31 cellular contexts compared by ENCODE assay signal in the genomic region with DNA sequence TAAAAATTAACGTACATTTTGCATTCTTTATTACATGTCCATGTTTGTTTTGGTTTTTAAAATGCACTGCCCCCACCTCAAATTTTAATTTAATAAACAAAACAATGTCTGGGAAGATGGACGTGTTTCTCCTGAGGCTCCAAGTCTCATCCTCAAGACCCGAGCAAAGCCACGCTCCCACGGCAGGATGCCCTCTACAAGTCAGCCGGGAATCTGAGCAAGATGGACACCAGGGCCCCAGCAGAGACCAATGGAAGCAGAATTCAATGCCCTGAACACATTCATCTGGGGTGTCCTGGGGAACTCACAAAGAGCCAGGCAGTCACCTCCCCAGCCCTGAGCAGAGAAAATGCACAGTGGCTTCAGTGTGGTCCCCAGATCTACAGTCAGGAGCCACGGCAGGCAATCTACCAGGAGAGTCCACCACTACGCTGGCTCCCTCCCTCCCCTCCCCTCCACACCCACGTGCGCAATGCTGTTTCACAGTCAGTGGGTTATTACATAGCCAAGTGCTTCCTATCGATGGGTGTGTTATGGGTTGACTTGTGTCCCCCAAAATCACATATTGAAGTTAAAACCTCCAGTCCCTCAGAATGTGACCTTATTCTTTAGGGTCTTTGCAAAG.
"Had no signal": no experiment of that assay in that cellular context is flagged by ENCODE, and none has a peak within 500 bp of the region (broad histone marks: within the 10 kb centered on the region; RNA-seq: fewer than 3 reads in every experiment).

No MANE protein-coding gene starts in this region.

- H3K9me3 ChIP-seq: left lung, lower lobe of right lung, neutrophil, suprapubic skin, thoracic aorta, tibial artery, upper lobe of right lung had no signal

- H3K9ac ChIP-seq: neural progenitor cell, parathyroid adenoma had no signal

- ATAC-seq: left lung; lower lobe of right lung; natural killer cell; right cardiac atrium; sciatic nerve; stimulated activated memory B cell treated with anti-CD40 and anti-IgM and Interleukin-4, amounts not matched to agents 10 μg/mL and 1 μg/mL and 100 μg/mL, for 72 hours; stimulated activated naive CD8-positive, alpha-beta T cell treated with anti-CD3 and anti-CD28 coated beads, Interleukin-15, amount 100 ng/mL, for 72 hours; upper lobe of right lung had no signal

- H3K4me2 ChIP-seq: neural progenitor cell had no signal

- H2AFZ ChIP-seq: neural progenitor cell, parathyroid adenoma had no signal

- H3K36me3 ChIP-seq: left lung, lower lobe of right lung, neural progenitor cell, neutrophil, suprapubic skin, thoracic aorta, tibial artery, upper lobe of right lung had no signal

- H3K27me3 ChIP-seq: neural progenitor cell, neutrophil, suprapubic skin, upper lobe of right lung had no signal

- H3K27ac ChIP-seq: left lung, lower lobe of right lung, neural progenitor cell, neutrophil, parathyroid adenoma, suprapubic skin, thoracic aorta, tibial artery, upper lobe of right lung had no signal

- H3K4me3 ChIP-seq: left lung, lower lobe of right lung, neural progenitor cell, suprapubic skin, thoracic aorta, tibial artery, upper lobe of right lung had no signal

- DNase-seq: head of caudate nucleus; hypothalamus; immature natural killer cell; left colon; left lung; lower lobe of right lung; mammary epithelial cell; mesendoderm; naive B cell; natural killer cell; nephron progenitor cell; occipital lobe; retina; right cardiac atrium; small intestine; stimulated activated CD4-positive, alpha-beta T cell treated with anti-CD3 and anti-CD28 coated beads, Interleukin-1b, Interleukin-23, amount 100 ng/mL, for 48 hours; stimulated activated CD4-positive, alpha-beta T cell treated with anti-CD3 and anti-CD28 coated beads, Interleukin-2, amount 100 ng/mL, for 48 hours; stimulated activated CD4-positive, alpha-beta T cell treated with anti-CD3 and anti-CD28 coated beads, Interleukin-4, amount 100 ng/mL, for 4 hours; stimulated activated CD8-positive, alpha-beta memory T cell treated with anti-CD3 and anti-CD28 coated beads, Interleukin-4, amount 100 ng/mL, for 48 hours; stimulated activated naive CD4-positive, alpha-beta T cell treated with Interleukin-2 at 50 U/mL for 16 hours; stimulated activated naive CD8-positive, alpha-beta T cell treated with anti-CD3 and anti-CD28 coated beads, Interleukin-15, amount 100 ng/mL, for 72 hours; tibial artery; trophoblast cell; upper lobe of right lung had no signal
